ENCODE assay signal across 9 cellular contexts in genomic region chr4:8241895-8242696, GRCh38. TPM values are rescaled to one million over a fixed set of nuclear protein-coding genes. Genes with fewer than 3 reads are reported as not detected.
DNase-seq lines count a peak whose midpoint lies in the region; ATAC-seq and TF ChIP-seq lines count a peak whose summit lies in the region.
"Had no signal": no experiment of that assay in that cellular context is flagged by ENCODE, and none has a peak within 500 bp of the region (broad histone marks: within the 10 kb centered on the region; RNA-seq: fewer than 3 reads in every experiment).

No MANE protein-coding gene starts in this region.

- POLR2A ChIA-PET in CD8-positive, alpha-beta T cell (lab: Charles Lee): no interaction called here

- H3K27me3 Mint-ChIP-seq in CD8-positive, alpha-beta T cell (ENCODE audit: low read depth): no peaks in the 10 kb centered on the region

- H3K4me2 ChIP-seq in trophoblast cell (ENCODE audit: low read length): peak overlapping the region; percentile 15

- peak overlapping the region; percentile 96 for H3K14ac ChIP-seq in trophoblast cell (ENCODE audit: low read length)

- H3K27ac Mint-ChIP-seq in CD8-positive, alpha-beta T cell: peak overlapping the region; percentile 22

- no peaks in the 10 kb centered on the region for H3K79me2 ChIP-seq in trophoblast cell (ENCODE audit: control insufficient read depth, insufficient read depth, low read length, poor library complexity)

- no peak overlapping the region for H3K4me3 ChIP-seq in CD8-positive, alpha-beta T cell (ENCODE audit: low read depth, low read length)
- no peak overlapping the region for H3K4me3 ChIP-seq in RWPE2 (ENCODE audit: severe bottlenecking)
- no peak overlapping the region for H3K4me3 ChIP-seq in trophoblast cell (ENCODE audit: low read depth, low read length)
- H3K4me3 ChIP-seq in tibial artery: no peak overlapping the region

- H3K4me1 Mint-ChIP-seq in CD8-positive, alpha-beta T cell (ENCODE audit: low read depth): peaks cover 12% of the 10 kb centered on the region

- peak; percentile 65 to 90 (median 78) for DNase-seq in CD8-positive, alpha-beta T cell
- peak; percentile 81 for DNase-seq in KBM-7
- no peak for DNase-seq in RWPE2 (ENCODE audit: low spot score)
- DNase-seq in activated naive CD4-positive, alpha-beta T cell (lab: John Stamatoyannopoulos, UW): peak; percentile 63 to 81 (median 74)
- DNase-seq in glomerular visceral epithelial cell (ENCODE audit: extremely low spot score): peak; percentile 85
- DNase-seq in trophoblast cell: peak; percentile 68 to 89
- DNase-seq in tibial artery: peak; percentile 89 to 91

- peak overlapping the region; percentile 23 for H4K12ac ChIP-seq in trophoblast cell (ENCODE audit: low read depth, low read length)

- peak; percentile 82 for ATAC-seq in CD8-positive, alpha-beta T cell
- ATAC-seq in GM19455 (IDR thresholded peaks at IDR 0.05; ENCODE audit: unreplicated experiment) (peak; percentile 63), RWPE2 (ENCODE audit: low read depth) (peak; percentile 59)

- peak overlapping the region; percentile 89 for H2BK12ac ChIP-seq in trophoblast cell (ENCODE audit: low read length)

- peak overlapping the region; percentile 89 for H2BK5ac ChIP-seq in trophoblast cell (ENCODE audit: low read depth, low read length, poor library complexity)

- peak overlapping the region; percentile 78 for H2AFZ ChIP-seq in trophoblast cell (ENCODE audit: insufficient read depth, low read length, poor library complexity)

- H2BK120ac ChIP-seq in trophoblast cell (ENCODE audit: insufficient read depth, low read length, poor library complexity): peak overlapping the region; percentile 98

- intact Hi-C loops in CD8-positive, alpha-beta T cell (cut with DNase I, micrococcal nuclease): loop anchor here (1.0 to 5.0 kb wide), 8 partner anchors 13 to 675 kb away; partner anchors contain the start of gene ABLIM2 (in 1 of the 2)
- intact Hi-C loops in tibial artery (cut with DNase I; ENCODE audit: low total_unique reads): loop anchor here (5.0 kb wide), 1 partner anchor 350 kb away; the partner anchor contains the start of gene CPZ

- H3K23ac ChIP-seq in trophoblast cell (ENCODE audit: low read length): no peak overlapping the region

- peak overlapping the region; percentile 78 for H2AK5ac ChIP-seq in trophoblast cell (ENCODE audit: low read length)

- peak overlapping the region; percentile 98 for H4K91ac ChIP-seq in trophoblast cell (ENCODE audit: low read depth, low read length)

- in situ Hi-C loops in KBM-7 (cut with MboI; ENCODE audit: low pct_unique_long_range_greater_than_20kb, low sequenced_read_pairs): no loop called here

- no CpG with 5 or more reads among the region's 29 CpGs for WGBS in trophoblast cell (ENCODE audit: extremely low coverage, insufficient coverage, insufficient read length)

- peaks cover 14% of the 10 kb centered on the region for H3K79me1 ChIP-seq in trophoblast cell (ENCODE audit: low read length)

- H3K4me3 Mint-ChIP-seq in CD8-positive, alpha-beta T cell: no peak overlapping the region

- peak; percentile 95 for TF ChIP-seq CTCF in CD8-positive, alpha-beta T cell (IDR thresholded peaks at IDR 0.05)
- TF ChIP-seq CTCF in RWPE2 (IDR thresholded peaks at IDR 0.05; ENCODE audit: poor library complexity, severe bottlenecking) (peak; percentile 91), tibial artery (IDR thresholded peaks at IDR 0.05) (peak; percentile 88 to 97)

- H3K27me3 ChIP-seq in CD8-positive, alpha-beta T cell (ENCODE audit: insufficient read depth, low read length): no peaks in the 10 kb centered on the region
- H3K27me3 ChIP-seq in RWPE2 (ENCODE audit: insufficient read depth, poor library complexity, severe bottlenecking) (no peaks in the 10 kb centered on the region), trophoblast cell (ENCODE audit: insufficient read depth, low read length) (no peaks in the 10 kb centered on the region), tibial artery (peaks cover 0 to 13% of the 10 kb centered on the region in 2 donors)

- no peaks in the 10 kb centered on the region for H3K9me3 Mint-ChIP-seq in CD8-positive, alpha-beta T cell

- H3K27ac ChIP-seq in CD8-positive, alpha-beta T cell (ENCODE audit: low read depth, low read length): no peak overlapping the region
- H3K27ac ChIP-seq in RWPE2 (ENCODE audit: poor library complexity, severe bottlenecking): no peak overlapping the region
- peak overlapping the region; percentile 88 for H3K27ac ChIP-seq in trophoblast cell (ENCODE audit: low read depth, low read length)
- no peak overlapping the region for H3K27ac ChIP-seq in tibial artery

- H3K18ac ChIP-seq in trophoblast cell (ENCODE audit: low read length): peak overlapping the region; percentile 84

- H3K36me3 Mint-ChIP-seq in CD8-positive, alpha-beta T cell: peaks cover 11% of the 10 kb centered on the region

- H3K36me3 ChIP-seq in CD8-positive, alpha-beta T cell (ENCODE audit: insufficient read depth, low read length): no peaks in the 10 kb centered on the region
- H3K36me3 ChIP-seq in RWPE2 (ENCODE audit: low read depth): peaks cover 53% of the 10 kb centered on the region
- peaks cover 7% of the 10 kb centered on the region in 2 experiments for H3K36me3 ChIP-seq in trophoblast cell (ENCODE audit: control insufficient read depth in 1 of 2, insufficient read depth in 2 of 2, low read length in 2 of 2)
- H3K36me3 ChIP-seq in tibial artery: no peaks in the 10 kb centered on the region

- peak overlapping the region; percentile 90 for H4K8ac ChIP-seq in trophoblast cell (ENCODE audit: low read depth, low read length)

- no peak overlapping the region for H3K9ac ChIP-seq in trophoblast cell (ENCODE audit: low read length)

- H3K4me1 ChIP-seq in CD8-positive, alpha-beta T cell (ENCODE audit: insufficient read depth, low read length): peaks cover 9% of the 10 kb centered on the region
- H3K4me1 ChIP-seq in RWPE2 (ENCODE audit: insufficient read depth, poor library complexity, severe bottlenecking) (no peaks in the 10 kb centered on the region), trophoblast cell (ENCODE audit: control insufficient read depth in 1 of 2, insufficient read depth in 2 of 2, low read length in 2 of 2) (peaks cover 18 to 30% of the 10 kb centered on the region in 2 experiments), tibial artery (peaks cover 0 to 11% (median 9%) of the 10 kb centered on the region in 4 donors)

- peak overlapping the region; percentile 61 for H3K4ac ChIP-seq in trophoblast cell (ENCODE audit: low read depth, low read length)

- H3K9me3 ChIP-seq in CD8-positive, alpha-beta T cell (ENCODE audit: low read length): no peaks in the 10 kb centered on the region
- H3K9me3 ChIP-seq in RWPE2 (ENCODE audit: severe bottlenecking): no peaks in the 10 kb centered on the region
- no peaks in the 10 kb centered on the region for H3K9me3 ChIP-seq in trophoblast cell (ENCODE audit: insufficient read depth, low read depth, low read length)
- H3K9me3 ChIP-seq in tibial artery: no peaks in the 10 kb centered on the region

- CTCF ChIA-PET in CD8-positive, alpha-beta T cell (lab: Charles Lee): interaction anchor here (0.7 to 3.3 kb wide), 22 partner anchors 8 to 308 kb away, joined by 3 to 14 read pairs (median 4); no protein-coding TSS in a partner anchor

RNA-seq across cellular contexts. Expression of gene HTRA3, which starts 27.5 kb away (rescaled TPM):
- total RNA-seq in CD8-positive, alpha-beta T cell: not detected
- polyA plus RNA-seq in trophoblast cell (2013): 31.1 and 33.0 TPM in 2 replicates
- total RNA-seq: T-helper 2 cell treated with Interferon-gamma antibody and Interleukin-4, amounts not matched to agents 100 ng/mL and 5 ng/mL, for 36 hours had no signal

RNA-seq across cellular contexts. Expression of gene SH3TC1, which starts 43.0 kb away (rescaled TPM):
- 100 to 1,000 TPM in 1 of 2 experiments, 10 to 100 TPM in 1; 90.7 to 102 TPM for total RNA-seq in CD8-positive, alpha-beta T cell
- 12.8 and 13.1 TPM in 2 replicates for polyA plus RNA-seq in trophoblast cell (2013)
